Comparison of ENCODE assay signal across 1 cellular context in genomic region chr1:160353223-160353622, GRCh38.
TF ChIP-seq lines count a peak whose summit lies in the region.

No MANE protein-coding gene starts in this region.

TF ChIP-seq in HepG2, 621 proteins besides CTCF, POLR2A, EP300 and RAD21:
- TF ChIP-seq RFX5 (IDR thresholded peaks at IDR 0.05; ENCODE audit: low read depth, low read length), result peak; percentile 94
- no peak for TF ChIP-seq MZF1 (CRISPR knock-in tag; IDR thresholded peaks at IDR 0.05; ENCODE audit: borderline replicate concordance)
TF ChIP-seq in HepG2: peak in this region for 1.
